ENCODE assay signal across 33 cellular contexts in genomic region chr9:28318515-28318914, GRCh38.
"Had no signal": no experiment of that assay in that cellular context is flagged by ENCODE, and none has a peak within 500 bp of the region (broad histone marks: within the 10 kb centered on the region; RNA-seq: fewer than 3 reads in every experiment).

No MANE protein-coding gene starts in this region.

- DNase-seq: activated B cell treated with CpG ODN at 0.5 μM for 24 hours; activated CD4-positive, alpha-beta T cell treated with anti-CD3 and anti-CD28 coated beads for 1 hour; activated CD4-positive, alpha-beta T cell treated with anti-CD3 and anti-CD28 coated beads, Interleukin-2, amount 10 ng/mL, durations not matched to agents 24 days and 14 days; activated CD4-positive, alpha-beta T cell treated with anti-CD3 and anti-CD28 coated beads, Interleukin-2, amount 50 U/mL, for 4 hours; activated CD8-positive, alpha-beta T cell treated with anti-CD3 and anti-CD28 coated beads for 36 hours; activated effector memory CD4-positive, alpha-beta T cell treated with anti-CD3 and anti-CD28 coated beads, Interleukin-2, amount 50 U/mL, for 16 hours; activated naive CD4-positive, alpha-beta T cell; activated naive CD4-positive, alpha-beta T cell treated with anti-CD3 and anti-CD28 coated beads, Interleukin-2, amount 50 U/mL, for 16 hours; activated naive CD8-positive, alpha-beta T cell treated with anti-CD3 and anti-CD28 coated beads for 36 hours; activated T-cell treated with anti-CD3 and anti-CD28 coated beads, Interleukin-2, amount 50 U/mL, for 1 hour; activated T-cell treated with anti-CD3 and anti-CD28 coated beads, Interleukin-2, amount 50 U/mL, for 72 hours; amniotic stem cell; aorta; brain microvascular endothelial cell; Karpas-422; KBM-7; NCI-H1048; NCI-H1436 treated with DMSO at 0.1 percent for 48 hours; NCI-H1694 treated with DMSO at 0.1 percent for 48 hours; NCI-H2029; NCI-H345; NCI-H524 treated with DMSO at 0.1 percent for 48 hours; PC-9; SIG-M5; SW 1271; T-helper 1 cell; T-helper 2 cell; T-helper 9 cell had no signal

- H3K4me3 ChIP-seq: PC-9 had no signal

- H3K27ac ChIP-seq: brain microvascular endothelial cell, PC-9, RWPE1, VCaP had no signal

- ATAC-seq: activated CD8-positive, alpha-beta T cell treated with anti-CD3 and anti-CD28 coated beads for 36 hours; activated T-cell treated with anti-CD3 and anti-CD28 coated beads, Interleukin-2, amount 50 U/mL, for 72 hours; activated T-helper 17 cell treated with anti-CD3 and anti-CD28 coated beads, Interleukin-2, amount 50 U/mL, for 72 hours; Right ventricle myocardium inferior; SK-N-SH treated with all-trans-retinoic acid at 6 μM for 48 hours had no signal

- H3K27me3 ChIP-seq: brain microvascular endothelial cell had no signal

- H3K36me3 ChIP-seq: brain microvascular endothelial cell had no signal
